ENCODE assay signal across 8 cellular contexts in genomic region chr1:155244368-155245162, GRCh38. TPM values are rescaled to one million over a fixed set of nuclear protein-coding genes. Genes with fewer than 3 reads are reported as not detected.
DNase-seq lines count a peak whose midpoint lies in the region; ATAC-seq and TF ChIP-seq lines count a peak whose summit lies in the region.

No MANE protein-coding gene starts in this region.

- H3K4me1 ChIP-seq in ovary (ENCODE audit: insufficient read depth) (peaks cover 2% of the 10 kb centered on the region), thyroid gland (peaks cover 15 to 27% of the 10 kb centered on the region in 2 donors)

- H3K27ac Mint-ChIP-seq in activated naive CD8-positive, alpha-beta T cell = peak overlapping the region; percentile 96

- H3K9me3 ChIP-seq in ovary (no peaks in the 10 kb centered on the region), thyroid gland (no peaks in the 10 kb centered on the region)

- TF ChIP-seq POLR2A in ovary (IDR thresholded peaks at IDR 0.05) = peak; percentile 90
- TF ChIP-seq POLR2A in thyroid gland (IDR thresholded peaks at IDR 0.05) = peak; percentile 54 to 89

- no peaks in the 10 kb centered on the region for H3K9me3 Mint-ChIP-seq in activated naive CD8-positive, alpha-beta T cell (ENCODE audit: low read depth)

- no peak for TF ChIP-seq CTCF in GM12865 (IDR thresholded peaks at IDR 0.05; ENCODE audit: insufficient read depth, low read depth, low read length, missing control alignments)
- TF ChIP-seq CTCF in ovary (IDR thresholded peaks at IDR 0.05) = peak in 2 of 3 donors; percentile 99
- TF ChIP-seq CTCF in thyroid gland (IDR thresholded peaks at IDR 0.05) = peak in 5 of 6 experiments; percentile 58 to 95 (median 89)

- H3K27me3 Mint-ChIP-seq in activated naive CD8-positive, alpha-beta T cell = no peaks in the 10 kb centered on the region

- intact Hi-C loops in head of caudate nucleus (cut with DNase I) = loop anchor here (5.0 kb wide), 1 partner anchor 37 kb away; the partner anchor contains the start of genes MTX1 and THBS3
- intact Hi-C loops in ovary (cut with DNase I) = loop anchor here in 1 of 4 donors (5.0 kb wide), 1 partner anchor 37 kb away; the partner anchor contains the start of genes MTX1 and THBS3
- intact Hi-C loops in thyroid gland (cut with DNase I) = loop anchor here (5.0 kb wide), 1 partner anchor 37 kb away; the partner anchor contains the start of genes MTX1 and THBS3

- DNase-seq in GM12865 (ENCODE audit: low read depth) (peak; percentile 99), NCI-H1092 treated with DMSO at 0.1 percent for 48 hours (lab: John Stamatoyannopoulos, UW) (peak; percentile 100), head of caudate nucleus (peak; percentile 92 to 99 (median 98)), ovary (peak; percentile 95 to 99 (median 97)), thyroid gland (peak; percentile 98)

- peak overlapping the region; percentile 59 for H3K4me3 ChIP-seq in GM12865 (ENCODE audit: low read depth, low read length)
- H3K4me3 ChIP-seq in ovary = peak overlapping the region; percentile 52
- H3K4me3 ChIP-seq in thyroid gland (replicated peaks in 1 of 3) = peak overlapping the region in 2 of 3 donors; percentile 35 to 37

- WGBS in ovary, 3 donors = 0% methylated on average over 53 of the region's 53 CpGs
- WGBS in thyroid gland, 2 donors = 0 to 1% methylated on average over 52 to 53 of the region's 53 CpGs

- H3K36me3 ChIP-seq in ovary (no peaks in the 10 kb centered on the region), thyroid gland (peaks cover 0 to 4% of the 10 kb centered on the region in 2 donors)

- H3K27ac ChIP-seq in ovary (peak overlapping the region; percentile 36 to 85), thyroid gland (peak overlapping the region; percentile 80 to 92 (median 81))

- peak overlapping the region; percentile 80 for H3K4me3 Mint-ChIP-seq in activated naive CD8-positive, alpha-beta T cell

- TF ChIP-seq EP300 in ovary (IDR thresholded peaks at IDR 0.05) = peak; percentile 77

- H3K4me1 Mint-ChIP-seq in activated naive CD8-positive, alpha-beta T cell (ENCODE audit: low read depth) = peaks cover 44% of the 10 kb centered on the region

- H3K27me3 ChIP-seq in ovary (no peaks in the 10 kb centered on the region), thyroid gland (no peaks in the 10 kb centered on the region)

- peak; percentile 91 for ATAC-seq in HG02623 (IDR thresholded peaks at IDR 0.05; ENCODE audit: unreplicated experiment)
- peak; percentile 94 for ATAC-seq in SK-N-SH treated with all-trans-retinoic acid at 6 μM for 48 hours

- no peaks in the 10 kb centered on the region for H3K36me3 Mint-ChIP-seq in activated naive CD8-positive, alpha-beta T cell

TF ChIP-seq in SK-N-SH treated with all-trans-retinoic acid at 6 μM for 48 hours, 23 proteins besides CTCF, POLR2A, EP300 and RAD21:
- peak; percentile 81; the same call in 1 of the 2 replicates for TF ChIP-seq TSHZ2 (CRISPR knock-in tag; IDR thresholded peaks at IDR 0.05)
- peak; percentile 99; the same call in 1 of the 2 replicates for TF ChIP-seq POU6F1 (CRISPR knock-in tag; IDR thresholded peaks at IDR 0.05; ENCODE audit: borderline replicate concordance, low read depth)
- no peak for TF ChIP-seq GLIS3 (CRISPR knock-in tag; IDR thresholded peaks at IDR 0.05)
- TF ChIP-seq PATZ1 (CRISPR knock-in tag; IDR thresholded peaks at IDR 0.05; ENCODE audit: borderline replicate concordance) = no peak; the same call in 1 of the 2 replicates
- peak; percentile 97; the same call in 1 of the 2 replicates for TF ChIP-seq RARB (CRISPR knock-in tag; IDR thresholded peaks at IDR 0.05)
- TF ChIP-seq ARNTL (CRISPR knock-in tag; IDR thresholded peaks at IDR 0.05; ENCODE audit: borderline replicate concordance, low read depth) = no peak
- no peak for TF ChIP-seq OSR1 (CRISPR knock-in tag; IDR thresholded peaks at IDR 0.05)
- no peak for TF ChIP-seq ZFP3 (CRISPR knock-in tag; IDR thresholded peaks at IDR 0.05)
- peak; percentile 40; the same call in 1 of the 2 replicates for TF ChIP-seq TOX (CRISPR knock-in tag; IDR thresholded peaks at IDR 0.05; ENCODE audit: borderline replicate concordance)
- TF ChIP-seq ZNF70 (CRISPR knock-in tag; IDR thresholded peaks at IDR 0.05) = no peak
- no peak for TF ChIP-seq SNAI2 (CRISPR knock-in tag; IDR thresholded peaks at IDR 0.05)
- no peak for TF ChIP-seq CSRNP3 (CRISPR knock-in tag; IDR thresholded peaks at IDR 0.05)
- TF ChIP-seq ZC3H10 (CRISPR knock-in tag; IDR thresholded peaks at IDR 0.05) = peak; percentile 84
- no peak for TF ChIP-seq BACH2 (CRISPR knock-in tag; IDR thresholded peaks at IDR 0.05; ENCODE audit: borderline replicate concordance)

RNA-seq across cellular contexts. Expression of gene ENTREP3, which starts 10.7 kb away (rescaled TPM):
- total RNA-seq in ovary (10 to 100 TPM; 10.8 to 22.4 (median 20.2) TPM), thyroid gland (10 to 100 TPM in 1 of 4 donors, 1 to 10 TPM in 3; 5.6 to 12.0 (median 7.8) TPM)
- 10 to 100 TPM in 1 of 2 donors, 1 to 10 TPM in 1; 9.3 to 11.8 TPM for polyA plus RNA-seq in ovary

RNA-seq across cellular contexts. Expression of gene SCAMP3, which starts 17.6 kb away (rescaled TPM):
- total RNA-seq in ovary = 10 to 100 TPM; 27.1 to 63.0 (median 40.7) TPM
- polyA plus RNA-seq in ovary = 10 to 100 TPM; 40.9 to 46.6 TPM
- total RNA-seq in thyroid gland = 10 to 100 TPM; 51.9 to 73.5 (median 62.7) TPM

RNA-seq across cellular contexts. Expression of gene CLK2, which starts 28.7 kb away (rescaled TPM):
- total RNA-seq in ovary = 10 to 100 TPM; 37.9 to 60.9 (median 50.1) TPM
- 10 to 100 TPM; 46.4 to 51.3 TPM for polyA plus RNA-seq in ovary
- total RNA-seq in thyroid gland = 10 to 100 TPM; 40.0 to 61.6 (median 56.2) TPM

RNA-seq across cellular contexts. Expression of gene HCN3, which starts 32.7 kb away (rescaled TPM):
- total RNA-seq in ovary (1 to 10 TPM in 6 of 7 donors, under 1 TPM in 1; 0.69 to 7.1 (median 4.4) TPM), thyroid gland (1 to 10 TPM; 1.5 to 2.9 (median 2.2) TPM)
- 1 to 10 TPM; 2.5 to 2.9 TPM for polyA plus RNA-seq in ovary

RNA-seq across cellular contexts. Expression of gene MTX1, which starts 36.1 kb away (rescaled TPM):
- total RNA-seq in ovary (10 to 100 TPM; 18.5 to 33.4 (median 27.7) TPM), thyroid gland (10 to 100 TPM; 37.9 to 75.5 (median 52.1) TPM)
- 10 to 100 TPM; 15.6 to 35.4 TPM for polyA plus RNA-seq in ovary

Comparison
In these comparisons a context has a peak if more than half of its experiments do, and no peak if none do; other contexts are left out.
1. Peak in every context shown above with its lines: DNase-seq, ATAC-seq, H3K4me3 ChIP-seq and H3K27ac ChIP-seq.